8 cellular contexts compared by ENCODE assay signal in genomic region chr2:73085691-73086090, GRCh38. TPM values are rescaled to one million over a fixed set of nuclear protein-coding genes. Genes with fewer than 3 reads are reported as not detected.
DNase-seq lines count a peak whose midpoint lies in the region; ATAC-seq and TF ChIP-seq lines count a peak whose summit lies in the region.

No MANE protein-coding gene starts in this region.

- no peak for TF ChIP-seq POLR2A in sigmoid colon (IDR thresholded peaks at IDR 0.05)

- 18% methylated on average over 6 of the region's 6 CpGs for WGBS in right cardiac atrium
- 16 to 18% methylated on average over 6 of the region's 6 CpGs for WGBS in sigmoid colon, 2 donors

- peaks cover 5% of the 10 kb centered on the region for H3K4me1 ChIP-seq in right cardiac atrium (ENCODE audit: control insufficient read depth, insufficient read depth, low read length)
- peaks cover 0 to 49% (median 29%) of the 10 kb centered on the region in 4 donors for H3K4me1 ChIP-seq in sigmoid colon

- H3K36me3 ChIP-seq in sigmoid colon: peaks cover 7 to 36% (median 9%) of the 10 kb centered on the region in 4 donors

- DNase-seq in HFF-Myc (ENCODE audit: extremely low read depth, low read depth): no peak
- DNase-seq in MV-4-11 (lab: John Stamatoyannopoulos, UW): peak; percentile 49
- peak; percentile 53 to 77 (median 71) for DNase-seq in T-helper 2 cell
- DNase-seq in amniotic epithelial cell (ENCODE audit: low read depth): peak; percentile 56
- DNase-seq in right cardiac atrium: peak; percentile 82 to 94 (median 92)
- peak; percentile 90 for DNase-seq in sigmoid colon
- no peak for DNase-seq in NCI-H187 treated with DMSO at 0.1 percent for 48 hours (lab: John Stamatoyannopoulos, UW)

- peak; percentile 75 to 76 for ATAC-seq in right cardiac atrium

- TF ChIP-seq CTCF in GM12874 (IDR thresholded peaks at IDR 0.05; ENCODE audit: insufficient read depth, low read depth, low read length) (peak; percentile 89), HFF-Myc (IDR thresholded peaks at IDR 0.05; ENCODE audit: low read depth, low read length, missing control alignments) (peak; percentile 95), sigmoid colon (IDR thresholded peaks at IDR 0.05) (peak; percentile 59 to 94 (median 82))

- H3K9me3 ChIP-seq in right cardiac atrium (ENCODE audit: control insufficient read depth, low read length) (no peaks in the 10 kb centered on the region), sigmoid colon (no peaks in the 10 kb centered on the region)

- H3K4me3 ChIP-seq in HFF-Myc (replicated peaks; ENCODE audit: low read depth, low read length) (no peak overlapping the region), right cardiac atrium (ENCODE audit: low read length) (no peak overlapping the region), sigmoid colon (no peak overlapping the region)

- H3K27ac ChIP-seq in right cardiac atrium (ENCODE audit: low read length) (no peak overlapping the region), sigmoid colon (no peak overlapping the region)

- H3K27me3 ChIP-seq in right cardiac atrium (ENCODE audit: control insufficient read depth, insufficient read depth) (no peaks in the 10 kb centered on the region), sigmoid colon (no peaks in the 10 kb centered on the region)

- intact Hi-C loops in right cardiac atrium (cut with DNase I) (loop anchor here (2.0 to 5.0 kb wide), 2 partner anchors 71 to 72 kb away; no protein-coding TSS in a partner anchor), sigmoid colon (cut with DNase I) (loop anchor here (1.0 to 10.0 kb wide), 4 partner anchors 71 to 92 kb away; no protein-coding TSS in a partner anchor)

- TF ChIP-seq EP300 in sigmoid colon (IDR thresholded peaks at IDR 0.05): no peak

RNA-seq across cellular contexts. Expression of gene SFXN5, which starts 14.2 kb away (rescaled TPM):
- total RNA-seq in right cardiac atrium (10 to 100 TPM; 10.1 to 12.1 (median 10.8) TPM), sigmoid colon (10 to 100 TPM in 2 of 4 donors, 1 to 10 TPM in 2; 6.7 to 27.1 (median 10.4) TPM)
- polyA plus RNA-seq in right cardiac atrium (7.6 TPM), sigmoid colon (10 to 100 TPM in 2 of 3 donors, 1 to 10 TPM in 1; 5.4 to 15.3 (median 12.4) TPM)

RNA-seq across cellular contexts. Expression of gene RAB11FIP5, which starts 27.1 kb away (rescaled TPM):
- 10 to 100 TPM; 23.6 to 27.3 (median 25.9) TPM for total RNA-seq in right cardiac atrium
- 17.2 TPM for polyA plus RNA-seq in right cardiac atrium
- total RNA-seq in sigmoid colon: 10 to 100 TPM; 13.9 to 24.4 (median 19.4) TPM
- 10 to 100 TPM in 2 of 3 donors, 1 to 10 TPM in 1; 9.6 to 13.2 (median 12.8) TPM for polyA plus RNA-seq in sigmoid colon

Comparison
In these comparisons a context has a peak if more than half of its experiments do, and no peak if none do; other contexts are left out.
1. DNase-seq: peak in MV-4-11 (single experiment), T-helper 2 cell (5 of 5), amniotic epithelial cell (single experiment), right cardiac atrium (3 of 3) and sigmoid colon (single experiment); none in HFF-Myc (single experiment) and NCI-H187 treated with DMSO at 0.1 percent for 48 hours (single experiment).
2. Peak in every context shown above with its lines, with median percentiles within 50 percentile points of each other: CTCF ChIP-seq.